Comparison of ENCODE assay signal across 9 cellular contexts in genomic region chr15:51888593-51889195, GRCh38. TPM values are rescaled to one million over a fixed set of nuclear protein-coding genes. Genes with fewer than 3 reads are reported as not detected.
DNase-seq lines count a peak whose midpoint lies in the region; ATAC-seq and TF ChIP-seq lines count a peak whose summit lies in the region.
"Had no signal": no experiment of that assay in that cellular context is flagged by ENCODE, and none has a peak within 500 bp of the region (broad histone marks: within the 10 kb centered on the region; RNA-seq: fewer than 3 reads in every experiment).

No MANE protein-coding gene starts in this region.

- H3K9me2 ChIP-seq in Loucy (replicated peaks; ENCODE audit: low read depth, low read length), result no peaks in the 10 kb centered on the region

- H3K9me3 ChIP-seq in DND-41 (ENCODE audit: insufficient read depth, low read length, severe bottlenecking), result peaks cover 6% of the 10 kb centered on the region
- H3K9me3 ChIP-seq in Loucy (ENCODE audit: insufficient read depth, low read depth, low read length), result no peaks in the 10 kb centered on the region
- no peaks in the 10 kb centered on the region for H3K9me3 ChIP-seq in left lung
- no peaks in the 10 kb centered on the region for H3K9me3 ChIP-seq in WERI-Rb-1 (ENCODE audit: severe bottlenecking)

- intact Hi-C loops in left lung (cut with DNase I) (no loop called here), posterior vena cava (cut with DNase I) (no loop called here)

- H3K9ac ChIP-seq in DND-41 (ENCODE audit: low read depth, low read length) (no peak overlapping the region), Loucy (ENCODE audit: low read depth, low read length, poor library complexity, severe bottlenecking) (no peak overlapping the region)

- in situ Hi-C loops in astrocyte of the spinal cord (cut with HindIII; ENCODE audit: low sequenced_read_pairs), result no loop called here

- peaks cover 37% of the 10 kb centered on the region for H3K36me3 ChIP-seq in DND-41 (ENCODE audit: insufficient read depth, low read length)
- H3K36me3 ChIP-seq in Loucy (ENCODE audit: insufficient read depth, low read length), result peaks cover 44% of the 10 kb centered on the region; the same call in 1 of the 2 replicates
- H3K36me3 ChIP-seq in left lung, result peaks cover 0 to 38% of the 10 kb centered on the region in 2 donors
- peaks cover 5% of the 10 kb centered on the region; the same call in 1 of the 2 replicates for H3K36me3 ChIP-seq in WERI-Rb-1

- no peak for DNase-seq in DND-41
- DNase-seq in astrocyte of the spinal cord (ENCODE audit: low read depth, low spot score), result no peak
- no peak for DNase-seq in left lung
- DNase-seq in NCI-H1092 (lab: John Stamatoyannopoulos, UW), result no peak
- DNase-seq in activated CD8-positive, alpha-beta memory T cell treated with anti-CD3 and anti-CD28 coated beads for 24 hours, result no peak
- no peak for DNase-seq in posterior vena cava (ENCODE audit: low spot score)
- no peak for DNase-seq in WERI-Rb-1
- DNase-seq: left cardiac atrium had no signal

- H3F3A ChIP-seq in Loucy (ENCODE audit: low read depth), result peaks cover 7% of the 10 kb centered on the region; the same call in 1 of the 2 replicates

- no peak overlapping the region for H3K4me3 ChIP-seq in DND-41 (ENCODE audit: low read depth in 1 of 2, low read length in 2 of 2)
- no peak overlapping the region for H3K4me3 ChIP-seq in Loucy (ENCODE audit: low read length, poor library complexity, severe bottlenecking)
- no peak overlapping the region for H3K4me3 ChIP-seq in astrocyte of the spinal cord (ENCODE audit: low read depth, low read length)
- no peak overlapping the region for H3K4me3 ChIP-seq in left lung
- H3K4me3 ChIP-seq in WERI-Rb-1 (ENCODE audit: low read depth, low read length), result no peak overlapping the region

- 0 out of 3 replicates have a peak, but pooled peaks have one; percentile 45 for ATAC-seq in DND-41 (ENCODE audit: insufficient read depth, low read depth)
- ATAC-seq in left lung, result peak; percentile 63

- H4K20me1 ChIP-seq in DND-41 (ENCODE audit: insufficient read depth, low read length) (no peaks in the 10 kb centered on the region), Loucy (ENCODE audit: insufficient read depth, low read length, poor library complexity, severe bottlenecking) (no peaks in the 10 kb centered on the region)

- H3K79me2 ChIP-seq in DND-41 (ENCODE audit: insufficient read depth, low read length) (no peaks in the 10 kb centered on the region), Loucy (ENCODE audit: insufficient read depth, low read length) (peaks cover 7% of the 10 kb centered on the region; the same call in 1 of the 2 replicates)

- no peak overlapping the region for H3K4me2 ChIP-seq in DND-41 (ENCODE audit: insufficient read depth, low read length)
- no peak overlapping the region for H3K4me2 ChIP-seq in Loucy (ENCODE audit: low read depth, low read length, poor library complexity, severe bottlenecking)

- no peaks in the 10 kb centered on the region for H3K27me3 ChIP-seq in DND-41 (ENCODE audit: insufficient read depth, low read length, poor library complexity)
- no peaks in the 10 kb centered on the region for H3K27me3 ChIP-seq in Loucy (ENCODE audit: insufficient read depth, low read length, poor library complexity, severe bottlenecking)
- H3K27me3 ChIP-seq in left lung, result no peaks in the 10 kb centered on the region
- no peaks in the 10 kb centered on the region for H3K27me3 ChIP-seq in WERI-Rb-1 (ENCODE audit: insufficient read depth, low read depth, severe bottlenecking)

- H3K4me1 ChIP-seq in DND-41 (ENCODE audit: insufficient read depth, low read length) (no peaks in the 10 kb centered on the region), Loucy (ENCODE audit: insufficient read depth, low read length, poor library complexity, severe bottlenecking) (peaks cover 4% of the 10 kb centered on the region), left lung (peaks cover 6 to 25% of the 10 kb centered on the region in 2 donors)

- TF ChIP-seq CTCF in DND-41 (IDR thresholded peaks at IDR 0.05; ENCODE audit: borderline replicate concordance, extremely low read depth, low read length, poor library complexity, severe bottlenecking) (peak; percentile 80), Loucy (conservative IDR thresholded peaks at IDR 0.05; ENCODE audit: low read length) (peak; percentile 84), astrocyte of the spinal cord (IDR thresholded peaks at IDR 0.05; ENCODE audit: low read depth, low read length) (peak; percentile 72), left lung (IDR thresholded peaks at IDR 0.05) (peak; percentile 46 to 63), WERI-Rb-1 (IDR thresholded peaks at IDR 0.05; ENCODE audit: low read depth, low read length) (no peak; the same call in 1 of the 2 replicates)

- H3K27ac ChIP-seq in DND-41 (ENCODE audit: low read length) (no peak overlapping the region), left lung (no peak overlapping the region), WERI-Rb-1 (no peak overlapping the region)

- H2AFZ ChIP-seq in DND-41 (ENCODE audit: low read depth, low read length) (no peak overlapping the region), Loucy (ENCODE audit: low read length) (no peak overlapping the region)

RNA-seq across cellular contexts. Expression of gene TMOD3, which starts 59.2 kb away (rescaled TPM):
- 10 to 100 TPM; 86.3 to 90.8 TPM for total RNA-seq in left lung
- total RNA-seq in posterior vena cava, result 10 to 100 TPM; 44.4 to 47.1 TPM
